ENCODE assay signal across 18 cellular contexts in the genomic region with DNA sequence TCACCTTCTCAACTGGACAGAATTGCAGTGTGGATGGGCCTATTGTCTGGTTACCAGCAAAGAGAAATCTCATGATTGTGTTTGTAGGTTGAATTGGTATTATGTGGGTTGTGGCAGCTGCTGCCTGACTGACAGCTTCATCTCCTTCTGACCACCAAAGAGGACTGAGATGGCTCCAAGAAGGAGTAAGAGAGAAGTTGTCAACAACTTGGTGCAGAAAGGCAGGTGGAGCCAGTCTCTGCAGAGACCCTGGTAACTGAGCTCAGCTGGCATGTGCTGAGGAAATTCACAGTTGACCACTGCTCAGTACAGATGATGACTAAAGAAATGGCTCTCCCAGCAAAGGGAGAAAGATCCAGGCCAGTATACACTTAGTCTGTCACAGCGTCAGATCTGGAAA.
"Had no signal": no experiment of that assay in that cellular context is flagged by ENCODE, and none has a peak within 500 bp of the region (broad histone marks: within the 10 kb centered on the region; RNA-seq: fewer than 3 reads in every experiment).

No MANE protein-coding gene starts in this region.

- ATAC-seq: activated T-cell treated with anti-CD3 and anti-CD28 coated beads, Interleukin-2, amount 50 U/mL, for 4 hours; heart right ventricle; left ventricle myocardium superior; right lobe of liver; upper lobe of right lung had no signal

- H3K27ac Mint-ChIP-seq: activated CD8-positive, alpha-beta memory T cell treated with anti-CD3 and anti-CD28 coated beads, Interleukin-2, amount 10 ng/mL, durations not matched to agents 7 days and 5 days; stimulated activated naive CD8-positive, alpha-beta T cell treated with anti-CD3 and anti-CD28 coated beads, Interleukin-15, amount 100 ng/mL, for 72 hours had no signal

- DNase-seq: activated CD4-positive, alpha-beta T cell treated with anti-CD3 and anti-CD28 coated beads, Interleukin-2, amount 50 U/mL, for 1 hour; activated CD4-positive, CD25-positive, alpha-beta regulatory T cell; activated gamma-delta T cell; activated T-cell treated with anti-CD3 and anti-CD28 coated beads, Interleukin-2, amount 50 U/mL, for 4 hours; colonic mucosa; effector CD8-positive, alpha-beta T cell; heart right ventricle; left ventricle myocardium superior; mesendoderm; nucleus accumbens; right lobe of liver; stimulated activated naive CD8-positive, alpha-beta T cell treated with anti-CD3 and anti-CD28 coated beads, Interleukin-15, amount 100 ng/mL, for 72 hours; testis; upper lobe of right lung had no signal

- H3K4me3 ChIP-seq: cardiac muscle cell, colonic mucosa, heart right ventricle, prostate gland, right lobe of liver, SK-N-MC, testis, upper lobe of right lung had no signal

- H3K9me3 ChIP-seq: colonic mucosa, prostate gland, right lobe of liver, testis, upper lobe of right lung had no signal

- H3K27ac ChIP-seq: cardiac muscle cell, colonic mucosa, heart right ventricle, prostate gland, right lobe of liver, SK-N-MC, testis, upper lobe of right lung had no signal

- H3K36me3 ChIP-seq: cardiac muscle cell, colonic mucosa, heart right ventricle, prostate gland, right lobe of liver, upper lobe of right lung had no signal

- H3K9me3 Mint-ChIP-seq: activated T-cell treated with anti-CD3 and anti-CD28 coated beads, Interleukin-2, amount 50 U/mL, for 4 hours had no signal

- H3K4me1 ChIP-seq: colonic mucosa, prostate gland, testis, upper lobe of right lung had no signal

- H3K27me3 Mint-ChIP-seq: activated CD8-positive, alpha-beta memory T cell treated with anti-CD3 and anti-CD28 coated beads, Interleukin-2, amount 10 ng/mL, durations not matched to agents 7 days and 5 days; stimulated activated naive CD8-positive, alpha-beta T cell treated with anti-CD3 and anti-CD28 coated beads, Interleukin-15, amount 100 ng/mL, for 72 hours had no signal

- H3K27me3 ChIP-seq: cardiac muscle cell, colonic mucosa, heart right ventricle, right lobe of liver, testis, upper lobe of right lung had no signal

- H3K4me3 Mint-ChIP-seq: activated CD8-positive, alpha-beta memory T cell treated with anti-CD3 and anti-CD28 coated beads, Interleukin-2, amount 10 ng/mL, durations not matched to agents 7 days and 5 days; activated T-cell treated with anti-CD3 and anti-CD28 coated beads, Interleukin-2, amount 50 U/mL, for 4 hours; stimulated activated naive CD8-positive, alpha-beta T cell treated with anti-CD3 and anti-CD28 coated beads, Interleukin-15, amount 100 ng/mL, for 72 hours had no signal

- H3K36me3 Mint-ChIP-seq: activated CD8-positive, alpha-beta memory T cell treated with anti-CD3 and anti-CD28 coated beads, Interleukin-2, amount 10 ng/mL, durations not matched to agents 7 days and 5 days had no signal
